24 cellular contexts compared by ENCODE assay signal in the genomic region with DNA sequence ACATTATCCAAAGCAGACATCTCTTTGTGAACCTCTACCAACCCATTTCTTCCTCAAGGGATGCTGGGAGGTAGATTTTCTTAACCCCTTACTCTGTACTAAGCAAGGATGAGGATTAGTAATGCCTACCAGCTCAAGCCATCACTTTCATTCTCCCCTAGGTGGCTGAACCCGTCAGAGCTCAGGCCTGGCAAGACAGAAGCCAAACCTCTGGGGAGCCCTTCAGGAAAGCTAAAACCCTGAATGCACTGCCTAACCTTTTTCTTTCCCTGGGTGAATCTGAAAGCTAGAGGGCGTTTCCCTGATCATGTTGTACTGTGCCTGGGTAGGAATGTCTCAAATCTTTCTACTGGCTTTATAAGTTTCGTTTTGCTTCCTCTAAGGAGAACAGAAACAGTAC.
"Had no signal": no experiment of that assay in that cellular context is flagged by ENCODE, and none has a peak within 500 bp of the region (broad histone marks: within the 10 kb centered on the region; RNA-seq: fewer than 3 reads in every experiment).

No MANE protein-coding gene starts in this region.

- H3K27ac Mint-ChIP-seq: activated naive CD4-positive, alpha-beta T cell treated with anti-CD3 and anti-CD28 coated beads, Interleukin-2, amount 50 U/mL, for 72 hours; activated T-cell treated with anti-CD3 and anti-CD28 coated beads, Interleukin-2, amount 50 U/mL, for 72 hours; dendritic cell treated with granulocyte-macrophage colony-stimulating factor and Interleukin-4, amounts not matched to agents 40 ng/mL and 50 ng/mL, for 4 days; nephron; progenitor cell of endocrine pancreas had no signal

- H3K9me3 Mint-ChIP-seq: dendritic cell treated with granulocyte-macrophage colony-stimulating factor and Interleukin-4, amounts not matched to agents 40 ng/mL and 50 ng/mL, for 4 days; nephron had no signal

- H3K4me1 ChIP-seq: left ventricle myocardium inferior, right lobe of liver, testis, transverse colon, uterus had no signal

- H3K36me3 ChIP-seq: left ventricle myocardium inferior, neutrophil, ovary, right lobe of liver, transverse colon, uterus had no signal

- H3K4me3 Mint-ChIP-seq: activated T-cell treated with anti-CD3 and anti-CD28 coated beads, Interleukin-2, amount 50 U/mL, for 72 hours; central memory CD8-positive, alpha-beta T cell; dendritic cell treated with granulocyte-macrophage colony-stimulating factor and Interleukin-4, amounts not matched to agents 40 ng/mL and 50 ng/mL, for 4 days; nephron had no signal

- H3K27me3 ChIP-seq: neutrophil, ovary, right lobe of liver, testis, transverse colon, uterus had no signal

- H3K4me3 ChIP-seq: left ventricle myocardium inferior, lung, mucosa of descending colon, ovary, right lobe of liver, testis, transverse colon, uterus had no signal

- H3K9me3 ChIP-seq: mucosa of descending colon, neutrophil, ovary, right lobe of liver, testis, transverse colon, uterus had no signal

- ATAC-seq: activated naive CD4-positive, alpha-beta T cell treated with anti-CD3 and anti-CD28 coated beads, Interleukin-2, amount 50 U/mL, for 72 hours; activated T-cell treated with anti-CD3 and anti-CD28 coated beads, Interleukin-2, amount 50 U/mL, for 72 hours; mucosa of descending colon; right lobe of liver; stimulated activated naive CD8-positive, alpha-beta T cell treated with anti-CD3 and anti-CD28 coated beads, Interleukin-15, Interleukin-2, amounts not matched to agents 100 U/mL and 50 U/mL, for 24 hours had no signal

- H3K4me1 Mint-ChIP-seq: central memory CD8-positive, alpha-beta T cell; nephron had no signal

- H3K27ac ChIP-seq: left ventricle myocardium inferior, neutrophil, ovary, right lobe of liver, testis, transverse colon, uterus had no signal

- DNase-seq: activated CD4-positive, alpha-beta T cell treated with anti-CD3 and anti-CD28 coated beads for 4 hours; activated CD4-positive, alpha-beta T cell treated with anti-CD3 and anti-CD28 coated beads, Interleukin-2, amount 50 U/mL, for 4 hours; activated CD4-positive, CD25-positive, alpha-beta regulatory T cell; activated naive CD4-positive, alpha-beta T cell; activated T-cell treated with anti-CD3 and anti-CD28 coated beads for 4 hours; activated T-cell treated with anti-CD3 and anti-CD28 coated beads, Interleukin-2, amount 50 U/mL, for 72 hours; glutamatergic neuron; left ventricle myocardium inferior; mucosa of descending colon; ovary; right lobe of liver; stimulated activated CD4-positive, alpha-beta T cell treated with anti-CD3 and anti-CD28 coated beads, Interleukin-12 subunit alpha, Interleukin-12 subunit beta, amount 100 ng/mL, for 4 hours; stimulated activated CD4-positive, alpha-beta T cell treated with anti-CD3 and anti-CD28 coated beads, Interleukin-4, amount 100 ng/mL, for 1 hour; stimulated activated naive CD8-positive, alpha-beta T cell treated with anti-CD3 and anti-CD28 coated beads, Interleukin-15, Interleukin-2, amounts not matched to agents 100 U/mL and 50 U/mL, for 24 hours; testis; transverse colon; uterus had no signal

- H3K27me3 Mint-ChIP-seq: central memory CD8-positive, alpha-beta T cell; dendritic cell treated with granulocyte-macrophage colony-stimulating factor and Interleukin-4, amounts not matched to agents 40 ng/mL and 50 ng/mL, for 4 days; progenitor cell of endocrine pancreas had no signal

- H3K36me3 Mint-ChIP-seq: activated naive CD4-positive, alpha-beta T cell treated with anti-CD3 and anti-CD28 coated beads, Interleukin-2, amount 50 U/mL, for 72 hours had no signal
